In the genomic region with DNA sequence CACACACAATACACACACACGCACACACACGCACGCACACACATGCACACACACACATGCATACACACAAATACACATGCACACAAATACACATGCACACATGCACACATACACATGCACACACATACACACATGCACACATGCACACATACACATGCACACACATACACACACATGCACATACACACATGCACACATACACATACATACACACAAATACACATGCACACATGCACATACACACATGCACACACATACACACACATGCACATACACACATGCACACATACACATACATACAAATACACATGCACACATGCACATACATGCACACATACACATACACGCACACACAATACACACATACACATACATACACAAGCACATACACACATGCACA, we compare ENCODE assay signal across 25 cellular contexts.
"Had no signal": no experiment of that assay in that cellular context is flagged by ENCODE, and none has a peak within 500 bp of the region (broad histone marks: within the 10 kb centered on the region; RNA-seq: fewer than 3 reads in every experiment).

No MANE protein-coding gene starts in this region.

- H3K36me3 ChIP-seq: cardiac muscle cell, colonic mucosa, gastrocnemius medialis, pancreas, spleen, upper lobe of left lung had no signal

- H3K4me3 ChIP-seq: cardiac muscle cell, colonic mucosa, dorsolateral prefrontal cortex, gastrocnemius medialis, pancreas, psoas muscle, spleen, upper lobe of left lung had no signal

- H3K9me3 ChIP-seq: colonic mucosa, gastrocnemius medialis, pancreas, psoas muscle, spleen, upper lobe of left lung had no signal

- H3K27ac ChIP-seq: cardiac muscle cell, colonic mucosa, dorsolateral prefrontal cortex, pancreas, psoas muscle, upper lobe of left lung had no signal

- FAIRE-seq: kidney, pancreas had no signal

- H3K4me3 Mint-ChIP-seq: activated naive CD8-positive, alpha-beta T cell; effector memory CD8-positive, alpha-beta T cell; nephron progenitor cell; stimulated activated naive CD8-positive, alpha-beta T cell treated with anti-CD3 and anti-CD28 coated beads, Interleukin-15, Interleukin-2, amounts not matched to agents 100 ng/mL and 50 ng/mL, for 24 hours had no signal

- H3K36me3 Mint-ChIP-seq: activated naive CD8-positive, alpha-beta T cell had no signal

- ATAC-seq: effector memory CD8-positive, alpha-beta T cell; gastrocnemius medialis; left colon; psoas muscle; right cardiac atrium had no signal

- DNase-seq: activated CD4-positive, alpha-beta T cell treated with anti-CD3 and anti-CD28 coated beads for 4 hours; activated CD4-positive, alpha-beta T cell treated with anti-CD3 and anti-CD28 coated beads, Interleukin-2, amount 50 U/mL, for 4 hours; activated CD8-positive, alpha-beta memory T cell treated with anti-CD3 and anti-CD28 coated beads for 24 hours; activated effector memory CD4-positive, alpha-beta T cell treated with Interleukin-2 at 50 U/mL for 16 hours; activated naive CD4-positive, alpha-beta T cell treated with Interleukin-2 at 50 U/mL for 16 hours; anterior cingulate cortex; cerebellar nuclear complex; colonic mucosa; dorsolateral prefrontal cortex; effector memory CD8-positive, alpha-beta T cell; erythroblast; gastrocnemius medialis; glutamatergic neuron; kidney; left colon; mammary epithelial cell; nephron progenitor cell; pancreas; psoas muscle; right cardiac atrium; spleen; upper lobe of left lung had no signal

- H3K27me3 ChIP-seq: cardiac muscle cell, colonic mucosa, gastrocnemius medialis, pancreas, spleen, upper lobe of left lung had no signal

- H3K9me3 Mint-ChIP-seq: effector memory CD8-positive, alpha-beta T cell; nephron progenitor cell; stimulated activated naive CD8-positive, alpha-beta T cell treated with anti-CD3 and anti-CD28 coated beads, Interleukin-15, Interleukin-2, amounts not matched to agents 100 ng/mL and 50 ng/mL, for 24 hours had no signal

- H3K4me1 ChIP-seq: colonic mucosa, pancreas, psoas muscle had no signal

- H3K27ac Mint-ChIP-seq: activated naive CD8-positive, alpha-beta T cell; effector memory CD8-positive, alpha-beta T cell; stimulated activated naive CD8-positive, alpha-beta T cell treated with anti-CD3 and anti-CD28 coated beads, Interleukin-15, Interleukin-2, amounts not matched to agents 100 ng/mL and 50 ng/mL, for 24 hours had no signal
